Comparison of ENCODE assay signal across 21 cellular contexts in the genomic region with DNA sequence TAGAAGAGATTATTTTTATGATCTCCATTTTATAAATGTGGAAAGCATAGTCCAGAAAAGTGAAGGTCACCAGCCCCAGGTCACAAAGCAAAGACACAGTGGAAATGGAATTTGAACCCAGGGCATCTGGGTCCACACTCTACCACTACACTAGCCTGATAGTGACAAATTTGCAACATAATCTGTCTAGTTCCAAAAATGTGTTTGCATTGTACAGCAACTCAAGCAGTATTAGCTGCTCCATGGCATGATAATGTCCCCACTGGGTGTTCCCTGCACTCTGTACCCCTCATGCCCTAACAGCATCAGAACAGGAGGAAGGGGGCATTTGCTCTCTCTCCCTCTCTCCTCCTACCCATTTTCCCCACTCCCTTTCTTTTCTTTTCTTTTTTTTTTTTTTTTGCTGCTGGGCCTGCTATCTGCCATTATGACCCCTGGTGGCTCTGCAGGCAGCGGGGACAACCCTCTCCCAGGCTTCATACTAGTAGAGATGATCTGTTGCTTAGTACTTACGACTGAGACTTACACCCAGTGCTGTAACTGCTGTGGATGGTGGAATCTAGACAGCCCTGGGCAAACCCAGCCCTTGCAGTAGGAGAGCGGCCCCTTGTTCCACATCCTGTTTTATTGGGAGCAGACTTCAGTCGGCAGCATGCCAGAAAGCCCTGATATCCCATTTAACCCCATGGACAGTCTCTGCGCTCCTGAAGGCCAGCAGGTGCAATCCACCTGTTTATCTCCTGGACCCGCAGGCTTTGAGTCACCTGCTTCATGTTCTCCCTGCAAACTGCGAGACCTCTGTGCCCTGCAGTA.
DNase-seq lines count a peak whose midpoint lies in the region; ATAC-seq, FAIRE-seq and TF ChIP-seq lines count a peak whose summit lies in the region.
"Had no signal": no experiment of that assay in that cellular context is flagged by ENCODE, and none has a peak within 500 bp of the region (broad histone marks: within the 10 kb centered on the region; RNA-seq: fewer than 3 reads in every experiment).

No MANE protein-coding gene starts in this region.

- no peak for TF ChIP-seq POLR2A in body of pancreas (IDR thresholded peaks at IDR 0.05)

- H3K9me3 ChIP-seq in body of pancreas (no peaks in the 10 kb centered on the region), smooth muscle cell (replicated peaks; ENCODE audit: low read depth) (no peaks in the 10 kb centered on the region)
- H3K9me3 ChIP-seq: thoracic aorta had no signal

- ATAC-seq in body of pancreas (no peak), GM18511 (IDR thresholded peaks at IDR 0.05; ENCODE audit: unreplicated experiment) (no peak)
- ATAC-seq: activated T-helper 17 cell treated with anti-CD3 and anti-CD28 coated beads, Interleukin-2, amount 50 U/mL, for 72 hours; T-cell had no signal

- 48 to 55% methylated on average over 5 to 7 of the region's 7 CpGs for WGBS in body of pancreas, 2 donors
- WGBS in smooth muscle cell (ENCODE audit: low lambda C conversion rate), result 54% methylated on average over 7 of the region's 7 CpGs

- peaks cover 23% of the 10 kb centered on the region for H4K20me1 ChIP-seq in smooth muscle cell (ENCODE audit: low read depth)
- H4K20me1 ChIP-seq: BLaER1 had no signal

- no peaks in the 10 kb centered on the region for H3K36me3 ChIP-seq in body of pancreas (replicated peaks in 1 of 2; ENCODE audit: insufficient read depth in 1 of 2, low read depth in 2 of 2)
- no peaks in the 10 kb centered on the region for H3K36me3 ChIP-seq in smooth muscle cell (ENCODE audit: low read depth)
- H3K36me3 ChIP-seq: BLaER1, thoracic aorta had no signal

- FAIRE-seq in D721Med (lab: Jason Lieb, UNC), result no peak
- FAIRE-seq: kidney had no signal

- no peak overlapping the region for H3K27ac Mint-ChIP-seq in HFFc6
- H3K27ac Mint-ChIP-seq: activated T-helper 17 cell treated with anti-CD3 and anti-CD28 coated beads, Interleukin-2, amount 50 U/mL, for 72 hours; T-cell had no signal

- H3K4me1 Mint-ChIP-seq in HFFc6 (ENCODE audit: low read depth), result peaks cover 34% of the 10 kb centered on the region
- H3K4me1 Mint-ChIP-seq: central memory CD8-positive, alpha-beta T cell had no signal

- no peaks in the 10 kb centered on the region; the same call in 1 of the 2 replicates for H3K27me3 Mint-ChIP-seq in HFFc6 (ENCODE audit: insufficient read depth)
- H3K27me3 Mint-ChIP-seq: T-cell had no signal

- H3K4me3 ChIP-seq in body of pancreas (no peak overlapping the region), smooth muscle cell (no peak overlapping the region)
- H3K4me3 ChIP-seq: BLaER1, thoracic aorta had no signal

- H3K27ac ChIP-seq in body of pancreas (peak overlapping the region in 2 of 4 donors; percentile 0 to 30), smooth muscle cell (ENCODE audit: low read depth) (no peak overlapping the region)
- H3K27ac ChIP-seq: BLaER1, KMS-11, thoracic aorta had no signal

- H3K27me3 ChIP-seq in body of pancreas (no peaks in the 10 kb centered on the region), smooth muscle cell (ENCODE audit: low read depth) (no peaks in the 10 kb centered on the region)
- H3K27me3 ChIP-seq: BLaER1 had no signal

- DNase-seq in HFFc6, result no peak
- peak; percentile 42 to 73 for DNase-seq in NCI-H526 (lab: John Stamatoyannopoulos, UW)
- DNase-seq in body of pancreas, result peak; percentile 33 to 63 (median 50)
- DNase-seq in smooth muscle cell (lab: John Stamatoyannopoulos, UW; ENCODE audit: unreplicated experiment), result no peak
- no peak for DNase-seq in D721Med (ENCODE audit: insufficient read length, low spot score)
- no peak for DNase-seq in EL
- DNase-seq: activated CD8-positive, alpha-beta memory T cell treated with anti-CD3 and anti-CD28 coated beads for 24 hours; effector CD8-positive, alpha-beta T cell; kidney; NCI-H1694; NCI-H524; nucleus accumbens; stimulated activated CD4-positive, alpha-beta T cell treated with anti-CD3 and anti-CD28 coated beads, Interleukin-4, amount 100 ng/mL, for 24 hours; T-cell had no signal

- H3K4me3 Mint-ChIP-seq in HFFc6, result no peak overlapping the region
- H3K4me3 Mint-ChIP-seq: activated T-helper 17 cell treated with anti-CD3 and anti-CD28 coated beads, Interleukin-2, amount 50 U/mL, for 72 hours; central memory CD8-positive, alpha-beta T cell; mesothelial cell of epicardium; T-cell had no signal

- no peak overlapping the region for H2AFZ ChIP-seq in smooth muscle cell (ENCODE audit: low read depth)

- peaks cover 16% of the 10 kb centered on the region for H3F3A ChIP-seq in smooth muscle cell (ENCODE audit: low read depth)

- TF ChIP-seq CTCF in HFFc6 (IDR thresholded peaks at IDR 0.05) (peak; percentile 15; the same call in 1 of the 2 replicates), body of pancreas (IDR thresholded peaks at IDR 0.05) (no peak), smooth muscle cell (IDR thresholded peaks at IDR 0.05; ENCODE audit: borderline replicate concordance, insufficient read depth, poor library complexity, severe bottlenecking) (peak; percentile 9), D721Med (IDR thresholded peaks at IDR 0.05; ENCODE audit: insufficient read depth, missing control alignments) (no peak)

- intact Hi-C loops in body of pancreas (cut with DNase I), result no loop called here

- no peaks in the 10 kb centered on the region for H3K36me3 Mint-ChIP-seq in HFFc6 (ENCODE audit: low read depth)
- H3K36me3 Mint-ChIP-seq: mesothelial cell of epicardium, T-cell had no signal

- H3K4me2 ChIP-seq in smooth muscle cell, result no peak overlapping the region
- H3K4me2 ChIP-seq: BLaER1, KMS-11 had no signal

- peaks cover 16% of the 10 kb centered on the region for H3K79me2 ChIP-seq in smooth muscle cell (ENCODE audit: low read depth)

- H3K4me1 ChIP-seq in body of pancreas (peaks cover 21% of the 10 kb centered on the region), smooth muscle cell (ENCODE audit: low read depth) (peaks cover 1% of the 10 kb centered on the region)

- H3K9ac ChIP-seq in smooth muscle cell (ENCODE audit: low read depth), result no peak overlapping the region
- H3K9ac ChIP-seq: BLaER1, KMS-11 had no signal

- no peaks in the 10 kb centered on the region for H3K9me3 Mint-ChIP-seq in HFFc6
- H3K9me3 Mint-ChIP-seq: central memory CD8-positive, alpha-beta T cell; mesothelial cell of epicardium; T-cell had no signal

Comparison
In these comparisons a context has a peak if more than half of its experiments do, and no peak if none do; other contexts are left out.
1. DNase-seq: peak in NCI-H526 (2 of 2) and body of pancreas (4 of 4); none in HFFc6 (single experiment), smooth muscle cell (single experiment), D721Med (single experiment) and EL (single experiment).
2. CTCF ChIP-seq: peak in HFFc6 (single experiment) and smooth muscle cell (single experiment); none in body of pancreas (0 of 7) and D721Med (single experiment).